Comparison of ENCODE assay signal across 10 cellular contexts in the genomic region with DNA sequence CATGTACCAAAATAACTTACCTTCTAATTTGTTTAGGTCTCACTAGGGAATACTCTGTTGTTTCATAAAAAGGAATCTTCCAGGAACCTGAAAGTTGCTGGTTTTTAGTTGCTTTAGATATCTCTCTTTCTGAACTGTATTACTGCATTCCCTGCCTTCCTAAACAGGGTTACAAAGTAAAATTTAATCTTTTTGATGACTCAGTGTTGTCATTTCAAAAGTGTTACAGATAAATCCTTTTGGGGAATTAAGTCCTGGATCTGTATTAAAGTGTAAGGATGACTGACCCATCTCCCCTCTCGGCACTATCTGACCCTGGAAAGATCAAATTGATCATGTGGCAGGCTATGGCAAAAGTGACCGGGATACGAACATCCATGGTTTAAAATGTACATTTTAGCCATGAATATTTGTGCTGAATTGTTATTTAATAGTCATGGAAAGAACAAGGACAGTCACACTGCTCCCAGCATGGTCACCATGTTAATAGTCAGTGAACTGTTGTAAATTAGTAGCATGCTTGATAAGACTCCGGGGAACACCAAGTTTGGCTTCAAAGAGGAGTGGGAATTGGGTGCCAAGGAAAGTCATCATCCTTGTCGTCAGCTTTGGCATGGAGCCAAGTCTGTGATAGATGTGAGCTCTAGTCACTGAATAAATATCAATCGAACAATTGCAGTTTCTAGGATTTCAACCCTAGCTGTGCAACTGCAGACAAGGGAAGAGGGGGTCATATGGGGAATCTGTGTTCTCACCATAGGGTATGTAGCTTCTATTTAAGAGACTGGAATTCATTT. TPM values are rescaled to one million over a fixed set of nuclear protein-coding genes. Genes with fewer than 3 reads are reported as not detected.
A peak's percentile ranks its signal among the peaks of the same experiment; 100 is the strongest.
DNase-seq lines count a peak whose midpoint lies in the region; ATAC-seq and TF ChIP-seq lines count a peak whose summit lies in the region.
"Had no signal": no experiment of that assay in that cellular context is flagged by ENCODE, and none has a peak within 500 bp of the region (broad histone marks: within the 10 kb centered on the region; RNA-seq: fewer than 3 reads in every experiment).

No MANE protein-coding gene starts in this region.

- H3K36me3 Mint-ChIP-seq in neural progenitor cell: peaks cover 19% of the 10 kb centered on the region

- TF ChIP-seq CTCF in BE2C (IDR thresholded peaks at IDR 0.05; ENCODE audit: low read depth, low read length) (no peak), neural progenitor cell (IDR thresholded peaks at IDR 0.05) (no peak)

- H3K27ac Mint-ChIP-seq in neural progenitor cell: no peak overlapping the region

- H3K36me3 ChIP-seq in BE2C (no peaks in the 10 kb centered on the region), neural progenitor cell (no peaks in the 10 kb centered on the region)

- no peaks in the 10 kb centered on the region for H3K27me3 Mint-ChIP-seq in neural progenitor cell (ENCODE audit: insufficient read depth, low read depth)

- DNase-seq in BE2C (peak; percentile 34), NCI-H1105 (lab: John Stamatoyannopoulos, UW) (peak; percentile 53), SHP77 (lab: John Stamatoyannopoulos, UW) (peak; percentile 35 to 50), left ventricle myocardium superior (no peak), neural progenitor cell (ENCODE audit: low spot score) (no peak), NAMALWA (ENCODE audit: low spot score) (no peak)
- DNase-seq in stimulated activated naive CD8-positive, alpha-beta T cell treated with anti-CD3 and anti-CD28 coated beads, Interleukin-15, Interleukin-2, amounts not matched to agents 100 U/mL and 50 U/mL, for 24 hours: no peak

- H2AFZ ChIP-seq in neural progenitor cell (replicated peaks): no peak overlapping the region

- H3K9me3 ChIP-seq in BE2C (no peaks in the 10 kb centered on the region), neural progenitor cell (ENCODE audit: low read depth) (no peaks in the 10 kb centered on the region)
- H3K9me3 ChIP-seq: BLaER1 had no signal

- H3K27me3 ChIP-seq in BE2C (no peaks in the 10 kb centered on the region), neural progenitor cell (peaks cover 4% of the 10 kb centered on the region)
- H3K27me3 ChIP-seq: BLaER1 had no signal

- H3K4me2 ChIP-seq in neural progenitor cell: no peak overlapping the region
- H3K4me2 ChIP-seq: BLaER1 had no signal

- H3K4me3 ChIP-seq in BE2C (ENCODE audit: low read depth, low read length) (no peak overlapping the region), neural progenitor cell (no peak overlapping the region)
- H3K4me3 ChIP-seq: BLaER1 had no signal

- H3K9ac ChIP-seq in neural progenitor cell: no peak overlapping the region
- H3K9ac ChIP-seq: BLaER1 had no signal

- no peaks in the 10 kb centered on the region for H3K9me3 Mint-ChIP-seq in neural progenitor cell

- intact Hi-C loops in left ventricle myocardium superior (cut with micrococcal nuclease): no loop called here

- peaks cover 51% of the 10 kb centered on the region for H3K79me2 ChIP-seq in neural progenitor cell (ENCODE audit: low read depth)

- peaks cover 32% of the 10 kb centered on the region for H4K20me1 ChIP-seq in neural progenitor cell (ENCODE audit: low read depth)

- H3K4me1 ChIP-seq in BE2C: peaks cover 3% of the 10 kb centered on the region; the same call in 1 of the 2 replicates
- peaks cover 16% of the 10 kb centered on the region for H3K4me1 ChIP-seq in neural progenitor cell

- H3F3A ChIP-seq in neural progenitor cell (ENCODE audit: low read depth): peaks cover 13% of the 10 kb centered on the region

- peak; percentile 4 for ATAC-seq in left ventricle myocardium superior
- ATAC-seq in stimulated activated naive CD8-positive, alpha-beta T cell treated with anti-CD3 and anti-CD28 coated beads, Interleukin-15, Interleukin-2, amounts not matched to agents 100 U/mL and 50 U/mL, for 24 hours: no peak
- ATAC-seq in HG03442 (IDR thresholded peaks at IDR 0.05; ENCODE audit: unreplicated experiment): no peak

- no peak overlapping the region for H3K27ac ChIP-seq in neural progenitor cell
- H3K27ac ChIP-seq: BLaER1, VCaP had no signal

- no peak overlapping the region for H3K4me3 Mint-ChIP-seq in neural progenitor cell

- peaks cover 25% of the 10 kb centered on the region for H3K4me1 Mint-ChIP-seq in neural progenitor cell

RNA-seq across cellular contexts. Expression of a gene that starts 4.2 kb away (rescaled TPM):
- 5.3 TPM for polyA plus RNA-seq in BE2C (2012; ENCODE audit: insufficient read depth, insufficient read length, low read depth)
- total RNA-seq in left ventricle myocardium superior: 39.9 TPM
- 5.9 and 26.2 TPM in 2 replicates for total RNA-seq in neural progenitor cell (ENCODE audit: low replicate concordance)

RNA-seq across cellular contexts. Expression of a gene that starts 6.0 kb away (rescaled TPM):
- 12.9 TPM for polyA plus RNA-seq in BE2C (2012; ENCODE audit: insufficient read depth, insufficient read length, low read depth)
- total RNA-seq in left ventricle myocardium superior (8.8 TPM), neural progenitor cell (ENCODE audit: low replicate concordance) (28.1 and 47.0 TPM in 2 replicates)

RNA-seq across cellular contexts. Expression of a gene that starts 33.3 kb away (rescaled TPM):
- polyA plus RNA-seq in BE2C (2012; ENCODE audit: insufficient read depth, insufficient read length, low read depth): 1.3 TPM
- total RNA-seq in left ventricle myocardium superior (1.1 TPM), neural progenitor cell (ENCODE audit: low replicate concordance) (3.0 and 4.4 TPM in 2 replicates)

RNA-seq across cellular contexts. Expression of a gene that starts 33.5 kb away (rescaled TPM):
- polyA plus RNA-seq in BE2C (2012; ENCODE audit: insufficient read depth, insufficient read length, low read depth): 21.2 TPM
- total RNA-seq in left ventricle myocardium superior: 48.8 TPM
- 120 and 135 TPM in 2 replicates for total RNA-seq in neural progenitor cell (ENCODE audit: low replicate concordance)

Comparison
In these comparisons a context has a peak if more than half of its experiments do, and no peak if none do; other contexts are left out.
1. DNase-seq: peak in BE2C (single experiment), NCI-H1105 (single experiment) and SHP77 (2 of 2); none in left ventricle myocardium superior (single experiment), neural progenitor cell (single experiment), NAMALWA (single experiment) and stimulated activated naive CD8-positive, alpha-beta T cell treated with anti-CD3 and anti-CD28 coated beads, Interleukin-15, Interleukin-2, amounts not matched to agents 100 U/mL and 50 U/mL, for 24 hours (single experiment).